25 cellular contexts compared by ENCODE assay signal in the genomic region with DNA sequence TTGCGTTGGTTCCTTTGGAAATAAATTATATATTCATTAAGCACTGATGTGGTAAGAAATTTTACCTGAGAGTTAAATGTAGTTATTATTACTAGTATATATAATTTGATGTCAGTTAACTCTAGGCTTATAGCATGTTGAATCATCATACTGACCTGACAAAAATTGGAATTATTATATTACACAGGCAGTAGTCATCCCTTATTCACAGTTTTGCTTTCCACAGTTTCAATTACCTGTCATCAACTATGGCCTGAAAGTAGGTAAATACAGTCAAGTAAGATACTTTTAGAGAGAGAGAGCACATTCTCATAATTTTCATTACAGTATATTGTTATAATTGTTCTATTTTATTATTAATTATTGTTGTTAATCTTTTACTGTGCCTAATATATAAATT.
"Had no signal": no experiment of that assay in that cellular context is flagged by ENCODE, and none has a peak within 500 bp of the region (broad histone marks: within the 10 kb centered on the region; RNA-seq: fewer than 3 reads in every experiment).

No MANE protein-coding gene starts in this region.

- H3K9me3 ChIP-seq: neutrophil, pancreas, prostate gland, right lobe of liver, sigmoid colon, thoracic aorta, thyroid gland, upper lobe of right lung, uterus had no signal

- H3K4me3 ChIP-seq: pancreas, prostate gland, right lobe of liver, sigmoid colon, stomach, thoracic aorta, thyroid gland, tibial nerve, upper lobe of right lung, uterus had no signal

- DNase-seq: naive thymus-derived CD8-positive, alpha-beta T cell; nephron progenitor cell; nucleus accumbens; pancreas; right cardiac atrium; right lobe of liver; sigmoid colon; small intestine; stimulated activated CD4-positive, alpha-beta T cell treated with anti-CD3 and anti-CD28 coated beads, Interleukin-15, amount 100 ng/mL, for 24 hours; stimulated activated CD4-positive, alpha-beta T cell treated with anti-CD3 and anti-CD28 coated beads, Interleukin-2, amount 100 ng/mL, for 24 hours; stimulated activated CD4-positive, alpha-beta T cell treated with anti-CD3 and anti-CD28 coated beads, Interleukin-2, amount 100 ng/mL, for 48 hours; stimulated activated CD4-positive, alpha-beta T cell treated with anti-CD3 and anti-CD28 coated beads, Interleukin-4, amount 100 ng/mL, for 24 hours; stimulated activated naive B cell treated with anti-CD40 and anti-IgM and Interleukin-4, amounts not matched to agents 10 μg/mL and 1 μg/mL and 100 μg/mL, for 72 hours; stimulated activated naive CD4-positive, alpha-beta T cell treated with Interleukin-2 at 50 U/mL for 16 hours; stomach; thyroid gland; trophoblast cell; upper lobe of right lung; uterus had no signal

- H3K36me3 ChIP-seq: neutrophil, pancreas, prostate gland, right lobe of liver, sigmoid colon, stomach, thoracic aorta, thyroid gland, tibial nerve, upper lobe of right lung, uterus had no signal

- ATAC-seq: naive thymus-derived CD8-positive, alpha-beta T cell; natural killer cell treated with Interleukin-12 subunit alpha and Interleukin-12 subunit beta and Interleukin-15 and Interleukin-18, amount 100 ng/mL, for 72 hours; pancreas; right cardiac atrium; right lobe of liver; stimulated activated effector memory CD8-positive, alpha-beta T cell treated with anti-CD3 and anti-CD28 coated beads, Interleukin-12 subunit alpha, Interleukin-12 subunit beta, amount 100 ng/mL, for 72 hours; stimulated activated naive B cell treated with anti-CD40 and anti-IgM and Interleukin-4, amounts not matched to agents 10 μg/mL and 1 μg/mL and 100 μg/mL, for 72 hours; upper lobe of right lung had no signal

- H3K4me1 ChIP-seq: pancreas, prostate gland, right lobe of liver, sigmoid colon, stomach, thyroid gland, tibial nerve, upper lobe of right lung, uterus had no signal

- FAIRE-seq: pancreas, small intestine had no signal

- H3K27me3 ChIP-seq: neutrophil, pancreas, right lobe of liver, sigmoid colon, stomach, thyroid gland, tibial nerve, upper lobe of right lung, uterus had no signal

- H3K27ac ChIP-seq: neutrophil, pancreas, prostate gland, right lobe of liver, sigmoid colon, stomach, thoracic aorta, thyroid gland, tibial nerve, upper lobe of right lung, uterus had no signal
